ENCODE assay signal across 11 cellular contexts in genomic region chr3:25597535-25598101, GRCh38.
"Had no signal": no experiment of that assay in that cellular context is flagged by ENCODE, and none has a peak within 500 bp of the region (broad histone marks: within the 10 kb centered on the region; RNA-seq: fewer than 3 reads in every experiment).

No MANE protein-coding gene starts in this region.

- ATAC-seq: heart right ventricle, left ventricle myocardium superior had no signal

- H3K27ac Mint-ChIP-seq: activated naive CD4-positive, alpha-beta T cell treated with anti-CD3 and anti-CD28 coated beads, Interleukin-2, amount 50 U/mL, for 72 hours had no signal

- DNase-seq: activated CD4-positive, alpha-beta T cell treated with anti-CD3 and anti-CD28 coated beads for 1 hour; activated CD4-positive, alpha-beta T cell treated with anti-CD3 and anti-CD28 coated beads, Interleukin-2, amount 50 U/mL, for 48 hours; anterior cingulate cortex; foreskin melanocyte; heart right ventricle; left ventricle myocardium superior; stimulated activated CD4-positive, alpha-beta T cell treated with anti-CD3 and anti-CD28 coated beads, Interleukin-4, amount 100 ng/mL, for 4 hours; T-helper 9 cell; tibial artery; uterus had no signal

- H3K9me3 Mint-ChIP-seq: activated naive CD4-positive, alpha-beta T cell treated with anti-CD3 and anti-CD28 coated beads, Interleukin-2, amount 50 U/mL, for 72 hours had no signal

- H3K36me3 Mint-ChIP-seq: activated naive CD4-positive, alpha-beta T cell treated with anti-CD3 and anti-CD28 coated beads, Interleukin-2, amount 50 U/mL, for 72 hours had no signal
